In the genomic region with DNA sequence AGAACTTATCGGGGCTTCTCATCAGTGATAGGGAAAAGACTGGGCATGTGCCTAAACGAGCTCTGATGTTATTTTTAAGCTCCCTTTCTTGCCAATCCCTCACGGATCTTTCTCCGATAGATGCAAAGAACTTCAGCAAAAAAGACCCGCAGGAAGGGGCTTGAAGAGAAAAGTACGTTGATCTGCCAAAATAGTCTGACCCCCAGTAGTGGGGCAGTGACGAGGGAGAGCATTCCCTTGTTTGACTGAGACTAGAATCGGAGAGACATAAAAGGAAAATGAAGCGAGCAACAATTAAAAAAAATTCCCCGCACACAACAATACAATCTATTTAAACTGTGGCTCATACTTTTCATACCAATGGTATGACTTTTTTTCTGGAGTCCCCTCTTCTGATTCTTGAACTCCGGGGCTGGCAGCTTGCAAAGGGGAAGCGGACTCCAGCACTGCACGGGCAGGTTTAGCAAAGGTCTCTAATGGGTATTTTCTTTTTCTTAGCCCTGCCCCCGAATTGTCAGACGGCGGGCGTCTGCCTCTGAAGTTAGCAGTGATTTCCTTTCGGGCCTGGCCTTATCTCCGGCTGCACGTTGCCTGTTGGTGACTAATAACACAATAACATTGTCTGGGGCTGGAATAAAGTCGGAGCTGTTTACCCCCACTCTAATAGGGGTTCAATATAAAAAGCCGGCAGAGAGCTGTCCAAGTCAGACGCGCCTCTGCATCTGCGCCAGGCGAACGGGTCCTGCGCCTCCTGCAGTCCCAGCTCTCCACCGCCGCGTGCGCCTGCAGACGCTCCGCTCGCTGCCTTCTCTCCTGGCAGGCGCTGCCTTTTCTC, we compare ENCODE assay signal across 1 cellular context.
TF ChIP-seq lines count a peak whose summit lies in the region.

EDN1 (plus strand) TSS at position 707 of the 835 bp plus-strand sequence. CDS start 269 bp downstream, outside the sequence.

TF ChIP-seq in GM23338, 12 proteins besides CTCF, POLR2A, EP300 and RAD21:
- TF ChIP-seq ZNF462 (CRISPR knock-in tag; IDR thresholded peaks at IDR 0.05) (0 out of 2 replicates have a peak, but pooled peaks have one; percentile 62), JUNB (IDR thresholded peaks at IDR 0.05; ENCODE audit: unreplicated experiment) (no peak), EZH2 (IDR thresholded peaks at IDR 0.05; ENCODE audit: low read depth, unreplicated experiment) (no peak), CREB1 (CRISPR knock-in tag; IDR thresholded peaks at IDR 0.05; ENCODE audit: low read depth) (peak; percentile 32; the same call in 1 of the 2 replicates)
